10 cellular contexts compared by ENCODE assay signal in the genomic region with DNA sequence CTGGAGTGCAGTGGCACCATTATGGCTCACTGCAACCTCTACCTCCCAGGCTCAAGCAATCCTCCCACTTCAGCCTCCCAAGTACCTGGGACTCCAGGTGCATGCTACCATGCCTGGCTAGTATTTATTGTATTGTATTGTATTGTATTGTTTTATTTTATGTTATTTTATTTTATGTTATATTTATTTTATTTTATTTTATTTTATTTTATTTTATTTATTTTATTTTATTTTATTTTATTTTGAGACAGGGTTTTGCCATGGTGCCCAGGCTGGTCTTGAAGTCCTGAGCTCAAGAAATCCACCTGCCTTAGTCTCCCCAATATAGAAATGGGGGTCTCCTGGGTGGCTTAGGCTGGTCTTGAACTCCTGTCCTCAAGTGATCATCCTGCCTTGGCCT.
"Had no signal": no experiment of that assay in that cellular context is flagged by ENCODE, and none has a peak within 500 bp of the region (broad histone marks: within the 10 kb centered on the region; RNA-seq: fewer than 3 reads in every experiment).

No MANE protein-coding gene starts in this region.

- H3K9me3 Mint-ChIP-seq: GM23338, H9, HFFc6 had no signal

- H3K9ac ChIP-seq: GM23248 had no signal

- ATAC-seq: GM23338, HCT116 had no signal

- FAIRE-seq: H1, H54 had no signal

- DNase-seq: GM23248, GOT3, H7, H9, HCEC 1CT, HFFc6 had no signal

- H3K4me3 Mint-ChIP-seq: GM23338, H9, HFFc6 had no signal

- H3K4me3 ChIP-seq: GM23248, GM23338 had no signal

- H3K27ac ChIP-seq: GM23248 had no signal

- H3K27ac Mint-ChIP-seq: GM23338, H9, HFFc6 had no signal
